2 cellular contexts compared by ENCODE assay signal in genomic region chr3:191166366-191166765, GRCh38.
TF ChIP-seq lines count a peak whose summit lies in the region.

No MANE protein-coding gene starts in this region.

TF ChIP-seq in HepG2, 621 proteins besides CTCF, POLR2A, EP300 and RAD21:
- peak; percentile 62 to 81 for TF ChIP-seq MAFK (conservative IDR thresholded peaks at IDR 0.05 in 1 of 2, IDR thresholded peaks at IDR 0.05 in 1 of 2; ENCODE audit: low read length in 2 of 2)
- TF ChIP-seq MAFF (IDR thresholded peaks at IDR 0.05; ENCODE audit: low read depth, low read length), result peak; percentile 75
- no peak for TF ChIP-seq AKAP8 (CRISPR knock-in tag; IDR thresholded peaks at IDR 0.05)
- TF ChIP-seq ZBTB40 (IDR thresholded peaks at IDR 0.05), result peak; percentile 19; the same call in 1 of the 2 replicates
- TF ChIP-seq ZBTB40 (CRISPR knock-in tag; IDR thresholded peaks at IDR 0.05), result no peak
- TF ChIP-seq IKZF1 (IDR thresholded peaks at IDR 0.05), result no peak

TF ChIP-seq in IMR-90, 13 proteins besides CTCF, POLR2A, EP300 and RAD21:
- TF ChIP-seq MAFK (IDR thresholded peaks at IDR 0.05; ENCODE audit: low read depth, low read length), result peak; percentile 69
- TF ChIP-seq FOS (IDR thresholded peaks at IDR 0.05; ENCODE audit: low read depth, low read length), result no peak
